ENCODE assay signal across 1 cellular context in genomic region chr7:149460493-149461330, GRCh38.
A peak's percentile ranks its signal among the peaks of the same experiment; 100 is the strongest.
TF ChIP-seq lines count a peak whose summit lies in the region.

Gene ZNF777, minus strand, starts transcription at chr7:149461062. Its CDS starts 5,040 bp downstream, at chr7:149456022.

TF ChIP-seq in HEK293, 187 proteins besides CTCF, POLR2A, EP300 and RAD21 (continued from another document and continues in another):
- TF ChIP-seq ZNF513 (tag by site-specific recombination; IDR thresholded peaks at IDR 0.05) (no peak), ZNF394 (tag by site-specific recombination; IDR thresholded peaks at IDR 0.05; ENCODE audit: borderline replicate concordance) (no peak), ZNF175 (tag by site-specific recombination; IDR thresholded peaks at IDR 0.05) (no peak), ZNF16 (tag by site-specific recombination; IDR thresholded peaks at IDR 0.05; ENCODE audit: low read depth) (no peak), SALL2 (tag by site-specific recombination; IDR thresholded peaks at IDR 0.05; ENCODE audit: borderline replicate concordance) (no peak), ZNF660 (tag by site-specific recombination; IDR thresholded peaks at IDR 0.05) (peak; percentile 85), ZNF362 (tag by site-specific recombination; IDR thresholded peaks at IDR 0.05) (no peak), ZBTB11 (tag by site-specific recombination; conservative IDR thresholded peaks at IDR 0.05; ENCODE audit: low read depth) (no peak), KLF10 (tag by site-specific recombination; IDR thresholded peaks at IDR 0.05) (0 out of 2 replicates have a peak, but pooled peaks have one; percentile 23), YY2 (tag by site-specific recombination; IDR thresholded peaks at IDR 0.05) (peak; percentile 72; the same call in 1 of the 2 replicates), ZFHX2 (tag by site-specific recombination; conservative IDR thresholded peaks at IDR 0.05) (peak; percentile 43), ZNF138 (tag by site-specific recombination; IDR thresholded peaks at IDR 0.05; ENCODE audit: borderline replicate concordance) (no peak), ZNF449 (tag by site-specific recombination; IDR thresholded peaks at IDR 0.05) (0 out of 2 replicates have a peak, but pooled peaks have one; percentile 29), ZNF354C (tag by site-specific recombination; IDR thresholded peaks at IDR 0.05; ENCODE audit: borderline replicate concordance, low read depth) (no peak), ZNF112 (tag by site-specific recombination; IDR thresholded peaks at IDR 0.05) (no peak), AEBP2 (tag by site-specific recombination; IDR thresholded peaks at IDR 0.05; ENCODE audit: borderline replicate concordance) (no peak), ZBTB21 (tag by site-specific recombination; IDR thresholded peaks at IDR 0.05) (no peak), ZEB2 (tag by site-specific recombination; IDR thresholded peaks at IDR 0.05) (no peak), ZBTB49 (tag by site-specific recombination; IDR thresholded peaks at IDR 0.05; ENCODE audit: low read depth) (no peak), ZSCAN30 (tag by site-specific recombination; IDR thresholded peaks at IDR 0.05) (peak; percentile 62; the same call in 1 of the 2 replicates), ZSCAN18 (tag by site-specific recombination; IDR thresholded peaks at IDR 0.05) (no peak), ZNF837 (tag by site-specific recombination; IDR thresholded peaks at IDR 0.05) (no peak), ZNF830 (tag by site-specific recombination; IDR thresholded peaks at IDR 0.05; ENCODE audit: low read depth) (no peak), GLIS2 (tag by site-specific recombination; IDR thresholded peaks at IDR 0.05) (peak; percentile 53; the same call in 1 of the 2 replicates), MZF1 (tag by site-specific recombination; IDR thresholded peaks at IDR 0.05; ENCODE audit: borderline replicate concordance) (no peak; the same call in 1 of the 2 replicates), ZNF24 (tag by site-specific recombination; IDR thresholded peaks at IDR 0.05) (no peak), ZNF280D (tag by site-specific recombination; IDR thresholded peaks at IDR 0.05) (no peak), ZNF174 (tag by site-specific recombination; IDR thresholded peaks at IDR 0.05) (no peak), ZBTB20 (tag by site-specific recombination; IDR thresholded peaks at IDR 0.05) (peak; percentile 93), ZNF529 (tag by site-specific recombination; IDR thresholded peaks at IDR 0.05; ENCODE audit: insufficient replicate concordance) (no peak), IKZF3 (tag by site-specific recombination; IDR thresholded peaks at IDR 0.05) (no peak), ZNF202 (tag by site-specific recombination; IDR thresholded peaks at IDR 0.05; ENCODE audit: borderline replicate concordance) (no peak), ZNF701 (tag by site-specific recombination; IDR thresholded peaks at IDR 0.05) (no peak), ZNF350 (tag by site-specific recombination; IDR thresholded peaks at IDR 0.05) (no peak), ZNF555 (tag by site-specific recombination; conservative IDR thresholded peaks at IDR 0.05) (no peak), ZNF341 (tag by site-specific recombination; IDR thresholded peaks at IDR 0.05; ENCODE audit: low read depth) (peak; percentile 43; the same call in 1 of the 2 replicates), BCL6B (tag by site-specific recombination; IDR thresholded peaks at IDR 0.05) (no peak), ZNF221 (tag by site-specific recombination; IDR thresholded peaks at IDR 0.05; ENCODE audit: borderline replicate concordance) (no peak), ZNF248 (tag by site-specific recombination; IDR thresholded peaks at IDR 0.05) (no peak), ZNF121 (tag by site-specific recombination; IDR thresholded peaks at IDR 0.05) (no peak), KLF16 (tag by site-specific recombination; IDR thresholded peaks at IDR 0.05) (no peak), ZNF677 (tag by site-specific recombination; IDR thresholded peaks at IDR 0.05) (0 out of 2 replicates have a peak, but pooled peaks have one; percentile 5), SP7 (tag by site-specific recombination; IDR thresholded peaks at IDR 0.05) (no peak)
